ENCODE assay signal across 14 cellular contexts in the genomic region with DNA sequence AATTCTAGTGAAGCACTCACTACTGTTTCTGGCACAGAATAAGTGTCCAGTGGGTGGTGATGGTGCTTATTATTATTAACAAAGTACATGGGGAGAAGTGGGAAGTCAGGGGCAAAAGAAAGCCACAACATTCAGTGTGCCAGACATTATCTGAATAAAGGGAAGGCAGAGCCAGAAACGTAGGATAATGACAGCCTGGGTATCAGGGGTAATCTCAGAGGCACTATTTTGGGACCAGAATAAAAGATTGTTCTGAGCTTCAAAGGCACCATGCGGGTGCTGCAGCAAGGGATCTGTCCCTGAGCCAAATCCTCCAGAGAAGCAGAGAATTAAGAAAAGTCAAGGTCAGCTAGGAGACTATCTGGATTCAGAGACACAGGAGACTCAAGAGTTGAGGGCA.
"Had no signal": no experiment of that assay in that cellular context is flagged by ENCODE, and none has a peak within 500 bp of the region (broad histone marks: within the 10 kb centered on the region; RNA-seq: fewer than 3 reads in every experiment).

No MANE protein-coding gene starts in this region.

- H3K27ac Mint-ChIP-seq: activated naive CD4-positive, alpha-beta T cell treated with anti-CD3 and anti-CD28 coated beads, Interleukin-2, amount 50 U/mL, for 72 hours; WTC11 had no signal

- H3K4me3 Mint-ChIP-seq: neural crest cell, WTC11 had no signal

- H3K27me3 ChIP-seq: left lung, ovary, stomach had no signal

- H3K4me1 Mint-ChIP-seq: neural crest cell had no signal

- H3K4me1 ChIP-seq: left lung had no signal

- H3K4me3 ChIP-seq: coronary artery, left lung, ovary, stomach had no signal

- H3K36me3 Mint-ChIP-seq: activated naive CD4-positive, alpha-beta T cell treated with anti-CD3 and anti-CD28 coated beads, Interleukin-2, amount 50 U/mL, for 72 hours; WTC11 had no signal

- H3K9me3 ChIP-seq: left lung, ovary, stomach had no signal

- H3K27ac ChIP-seq: coronary artery, left lung, ovary, stomach had no signal

- ATAC-seq: activated naive CD4-positive, alpha-beta T cell treated with anti-CD3 and anti-CD28 coated beads, Interleukin-2, amount 50 U/mL, for 72 hours; left lung; WTC11 had no signal

- H3K36me3 ChIP-seq: left lung, ovary, stomach had no signal

- DNase-seq: activated CD4-positive, alpha-beta T cell treated with anti-CD3 and anti-CD28 coated beads for 48 hours; aorta; effector CD8-positive, alpha-beta T cell; foreskin melanocyte; islet precursor cell; left lung; ovary; stimulated activated CD4-positive, alpha-beta T cell treated with anti-CD3 and anti-CD28 coated beads, Interleukin-15, amount 100 ng/mL, for 24 hours; stimulated activated CD4-positive, alpha-beta T cell treated with anti-CD3 and anti-CD28 coated beads, Interleukin-4, amount 100 ng/mL, for 24 hours; stomach had no signal

- H3K9me3 Mint-ChIP-seq: neural crest cell, WTC11 had no signal
